In the genomic region with DNA sequence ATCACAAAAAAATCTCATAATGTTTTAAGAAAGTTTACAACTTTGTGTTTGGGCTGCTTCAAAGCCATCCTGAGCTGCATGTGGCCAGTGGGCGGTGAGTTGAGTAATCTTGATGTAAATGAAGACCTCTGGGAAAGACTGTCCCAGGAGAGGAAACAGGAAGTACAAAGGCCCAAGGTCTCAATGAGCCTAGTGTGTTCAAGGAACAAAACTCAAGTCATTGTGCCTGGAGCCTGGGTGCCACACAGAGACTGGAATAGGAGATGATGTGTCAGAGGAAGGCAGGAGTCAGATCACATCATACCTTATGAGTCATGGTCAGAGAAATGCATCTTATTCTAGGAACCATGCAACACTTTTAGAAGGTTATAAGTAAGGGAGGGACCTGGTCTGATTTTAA, we compare ENCODE assay signal across 8 cellular contexts. TPM values are rescaled to one million over a fixed set of nuclear protein-coding genes. Genes with fewer than 3 reads are reported as not detected.
A peak's percentile ranks its signal among the peaks of the same experiment; 100 is the strongest.
DNase-seq lines count a peak whose midpoint lies in the region; ATAC-seq, FAIRE-seq and TF ChIP-seq lines count a peak whose summit lies in the region.

No MANE protein-coding gene starts in this region.

- TF ChIP-seq EP300 in HepG2 (IDR thresholded peaks at IDR 0.05; ENCODE audit: low read depth in 2 of 2, low read length in 2 of 2): no peak
- TF ChIP-seq EP300 in HepG2 (CRISPR knock-in tag; IDR thresholded peaks at IDR 0.05; ENCODE audit: borderline replicate concordance): no peak

- H3K9me3 ChIP-seq in PC-3 (ENCODE audit: low read length) (no peaks in the 10 kb centered on the region), keratinocyte (ENCODE audit: control insufficient read depth, low read depth, low read length) (no peaks in the 10 kb centered on the region), HepG2 (ENCODE audit: low read length) (no peaks in the 10 kb centered on the region), right lobe of liver (no peaks in the 10 kb centered on the region)

- dilution Hi-C loops in keratinocyte (cut with MboI; ENCODE audit: extremely low pct_ligation_motif_present, low sequenced_read_pairs): no loop called here

- in situ Hi-C loops in HepG2 (cut with HindIII; ENCODE audit: extremely low pct_ligation_motif_present, low pct_unique_long_range_greater_than_20kb): no loop called here
- in situ Hi-C loops in G401 (cut with HindIII; ENCODE audit: low sequenced_read_pairs): no loop called here

- intact Hi-C loops in PC-3 (cut with micrococcal nuclease): no loop called here
- intact Hi-C loops in HepG2 (cut with micrococcal nuclease; ENCODE audit: unreplicated experiment): no loop called here
- intact Hi-C loops in right lobe of liver (cut with DNase I): no loop called here

- peak; percentile 98 for FAIRE-seq in keratinocyte (lab: Jason Lieb, UNC)
- no peak for FAIRE-seq in HepG2 (lab: Jason Lieb, UNC)

- H3K9ac ChIP-seq in PC-3 (ENCODE audit: low read length) (no peak overlapping the region), keratinocyte (ENCODE audit: control insufficient read depth, extremely low read depth, insufficient read depth, low read length) (no peak overlapping the region), HepG2 (ENCODE audit: insufficient read depth, low read depth, low read length) (no peak overlapping the region)

- H3K27me3 ChIP-seq in GM23338 (ENCODE audit: insufficient read depth) (no peaks in the 10 kb centered on the region), PC-3 (ENCODE audit: low read length) (no peaks in the 10 kb centered on the region), keratinocyte (ENCODE audit: control insufficient read depth, extremely low read depth, insufficient read depth, low read length) (no peaks in the 10 kb centered on the region), HepG2 (ENCODE audit: control insufficient read depth in 1 of 2, insufficient read depth in 2 of 2, low read length in 2 of 2) (no peaks in the 10 kb centered on the region), right lobe of liver (no peaks in the 10 kb centered on the region)

- H3K4me3 Mint-ChIP-seq in GM23338: no peak overlapping the region

- H3K4me3 ChIP-seq in GM23338: no peak overlapping the region
- H3K4me3 ChIP-seq in PC-3 (ENCODE audit: low read length): no peak overlapping the region
- H3K4me3 ChIP-seq in keratinocyte (ENCODE audit: control insufficient read depth in 2 of 3, extremely low read depth in 1 of 3, insufficient read depth in 2 of 3, low read depth in 1 of 3, low read length in 3 of 3): no peak overlapping the region
- H3K4me3 ChIP-seq in HepG2 (replicated peaks in 1 of 3; ENCODE audit: insufficient read depth in 1 of 3, low read depth in 2 of 3, low read length in 3 of 3): no peak overlapping the region
- H3K4me3 ChIP-seq in right lobe of liver: no peak overlapping the region

- TF ChIP-seq RAD21 in HepG2 (CRISPR knock-in tag; IDR thresholded peaks at IDR 0.05): no peak

- H2AFZ ChIP-seq in GM23338 (no peak overlapping the region), PC-3 (ENCODE audit: low read length) (no peak overlapping the region), keratinocyte (ENCODE audit: control insufficient read depth, low read length) (peak overlapping the region; percentile 43), HepG2 (ENCODE audit: low read length) (no peak overlapping the region)

- H3K4me1 Mint-ChIP-seq in GM23338: peaks cover 11% of the 10 kb centered on the region; the same call in 2 of the 3 replicates

- H3K9me1 ChIP-seq in keratinocyte (ENCODE audit: control insufficient read depth, extremely low read depth, insufficient read depth, low read length): no peaks in the 10 kb centered on the region

- POLR2A ChIA-PET in PC-3 (lab: Charles Lee; ENCODE audit: unreplicated experiment): no interaction called here
- POLR2A ChIA-PET in HepG2 (lab: Yijun Ruan, JAX): no interaction called here

- ATAC-seq in GM23338 (no peak), PC-3 (peak; percentile 51), HepG2 (no peak), right lobe of liver (no peak)

- CTCF ChIA-PET in PC-3 (lab: Charles Lee): no interaction called here
- CTCF ChIA-PET in HepG2 (lab: Yijun Ruan, JAX; ENCODE audit: low intra/inter-chr PET ratio, low total read pairs): no interaction called here

- WGBS in HepG2 (ENCODE audit: low lambda C conversion rate): 36% methylated on average over 1 of the region's 1 CpG
- WGBS in right lobe of liver (ENCODE audit: insufficient coverage, low coverage, low lambda C conversion rate, missing lambda C conversion rate): 100% methylated on average over 1 of the region's 1 CpG

- DNase-seq in ELR (ENCODE audit: low read depth): peak; percentile 94
- peak; percentile 6 for DNase-seq in GM23338 (ENCODE audit: low spot score)
- DNase-seq in PC-3: peak; percentile 73
- peak; percentile 66 for DNase-seq in keratinocyte (ENCODE audit: low read depth, low spot score)
- DNase-seq in HepG2 (ENCODE audit: low spot score): no peak
- DNase-seq in right lobe of liver: no peak
- no peak for DNase-seq in G401 (ENCODE audit: low spot score)
- DNase-seq in NCI-H524 (lab: John Stamatoyannopoulos, UW): no peak

- BruUV-seq in PC-3 (replicated peaks; lab: Mats Ljungman, UMichigan) (no TSS peak), HepG2 (replicated peaks; lab: Mats Ljungman, UMichigan) (no TSS peak)

- no peaks in the 10 kb centered on the region for H3K36me3 ChIP-seq in GM23338 (ENCODE audit: insufficient read depth)
- no peaks in the 10 kb centered on the region for H3K36me3 ChIP-seq in PC-3 (ENCODE audit: low read depth, low read length)
- H3K36me3 ChIP-seq in keratinocyte (ENCODE audit: control insufficient read depth in 2 of 2, extremely low read depth in 1 of 2, insufficient read depth in 2 of 2, low read length in 2 of 2): no peaks in the 10 kb centered on the region
- H3K36me3 ChIP-seq in HepG2 (replicated peaks in 1 of 2; ENCODE audit: control insufficient read depth in 1 of 2, insufficient read depth in 2 of 2, low read length in 2 of 2): no peaks in the 10 kb centered on the region
- H3K36me3 ChIP-seq in right lobe of liver: no peaks in the 10 kb centered on the region

- H3K27ac ChIP-seq in GM23338 (ENCODE audit: low read depth): no peak overlapping the region
- H3K27ac ChIP-seq in PC-3 (ENCODE audit: low read length): peak overlapping the region; percentile 38
- peak overlapping the region; percentile 37 for H3K27ac ChIP-seq in keratinocyte (ENCODE audit: control insufficient read depth, insufficient read depth, low read length)
- no peak overlapping the region for H3K27ac ChIP-seq in HepG2 (ENCODE audit: extremely low read length, insufficient read depth, low read length)
- no peak overlapping the region for H3K27ac ChIP-seq in right lobe of liver

- H3K79me2 ChIP-seq in GM23338 (replicated peaks; ENCODE audit: insufficient read depth) (no peaks in the 10 kb centered on the region), PC-3 (ENCODE audit: low read length) (no peaks in the 10 kb centered on the region), keratinocyte (ENCODE audit: control insufficient read depth, insufficient read depth, low read length) (no peaks in the 10 kb centered on the region), HepG2 (ENCODE audit: insufficient read depth, low read length) (no peaks in the 10 kb centered on the region)

- H3K9me3 Mint-ChIP-seq in GM23338: no peaks in the 10 kb centered on the region; the same call in 2 of the 3 replicates

- H3K36me3 Mint-ChIP-seq in GM23338 (ENCODE audit: low read depth): no peaks in the 10 kb centered on the region; the same call in 2 of the 3 replicates

- H3K9me2 ChIP-seq in GM23338 (ENCODE audit: insufficient read depth) (no peaks in the 10 kb centered on the region), PC-3 (replicated peaks; ENCODE audit: low read length) (no peaks in the 10 kb centered on the region)

- H3K27me3 Mint-ChIP-seq in GM23338 (ENCODE audit: insufficient read depth, low read depth, poor library complexity): no peaks in the 10 kb centered on the region

- H3F3A ChIP-seq in GM23338 (replicated peaks; ENCODE audit: low read depth) (no peaks in the 10 kb centered on the region), PC-3 (ENCODE audit: low read length, unreplicated experiment) (no peaks in the 10 kb centered on the region)

- no peak overlapping the region for H3K27ac Mint-ChIP-seq in GM23338

- H4K20me1 ChIP-seq in GM23338 (replicated peaks; ENCODE audit: insufficient read depth) (no peaks in the 10 kb centered on the region), PC-3 (ENCODE audit: low read length) (no peaks in the 10 kb centered on the region), keratinocyte (ENCODE audit: control insufficient read depth, extremely low read depth, insufficient read depth, low read length) (no peaks in the 10 kb centered on the region), HepG2 (ENCODE audit: insufficient read depth, low read length) (no peaks in the 10 kb centered on the region)

- H3K4me1 ChIP-seq in GM23338 (ENCODE audit: insufficient read depth): no peaks in the 10 kb centered on the region
- peaks cover 9% of the 10 kb centered on the region; the same call in 1 of the 2 replicates for H3K4me1 ChIP-seq in PC-3 (ENCODE audit: insufficient read depth, low read length)
- peaks cover 9% of the 10 kb centered on the region for H3K4me1 ChIP-seq in keratinocyte (ENCODE audit: control insufficient read depth, extremely low read depth, insufficient read depth, low read length)
- no peaks in the 10 kb centered on the region for H3K4me1 ChIP-seq in HepG2 (ENCODE audit: insufficient read depth, low read length)
- no peaks in the 10 kb centered on the region for H3K4me1 ChIP-seq in right lobe of liver

- no peak overlapping the region for H3K4me2 ChIP-seq in GM23338
- no peak overlapping the region for H3K4me2 ChIP-seq in PC-3 (ENCODE audit: low read length)
- no peak overlapping the region for H3K4me2 ChIP-seq in keratinocyte (ENCODE audit: control insufficient read depth, extremely low read depth, insufficient read depth, low read depth, low read length)
- no peak overlapping the region for H3K4me2 ChIP-seq in HepG2 (ENCODE audit: low read depth, low read length)

- TF ChIP-seq CTCF in GM23338 (conservative IDR thresholded peaks at IDR 0.05; ENCODE audit: low read depth in 2 of 2) (no peak), PC-3 (conservative IDR thresholded peaks at IDR 0.05; ENCODE audit: low read depth, low read length) (no peak), keratinocyte (optimal IDR thresholded peaks at IDR 0.05 in 1 of 3, IDR thresholded peaks at IDR 0.05 in 1 of 3, conservative IDR thresholded peaks at IDR 0.05 in 1 of 3; ENCODE audit: extremely low read depth in 1 of 3, insufficient read depth in 2 of 3, low read length in 3 of 3) (no peak), HepG2 (CRISPR knock-in tag; IDR thresholded peaks at IDR 0.05) (no peak), right lobe of liver (IDR thresholded peaks at IDR 0.05) (no peak)

- TF ChIP-seq POLR2A in HepG2 (IDR thresholded peaks at IDR 0.05; ENCODE audit: insufficient read depth in 1 of 2, low read depth in 2 of 2, low read length in 2 of 2): no peak
- no peak for TF ChIP-seq POLR2A in right lobe of liver (IDR thresholded peaks at IDR 0.05)

RNA-seq across cellular contexts. Expression of gene COL19A1, which starts 51.5 kb away (rescaled TPM):
- total RNA-seq in GM23338 (2014; rRNA removed; shearing (Covaris generic)): not detected in 2 replicates
- polyA plus RNA-seq in GM23338 (2016; fragmentation: Nextera tagmentation; extraction: Ambion mirVana): 0.03 TPM in 1 of 2 replicates, not detected in the other
- not detected in 2 replicates for total RNA-seq in PC-3 (2014; rRNA removed)
- polyA plus RNA-seq in keratinocyte: not detected in 3 replicates
- not detected for polyA plus RNA-seq in keratinocyte (2011; ENCODE audit: low read depth)
- not detected in 2 replicates for polyA plus RNA-seq in keratinocyte (2011; cell fraction: cytosol; rRNA removed)
- not detected in 2 replicates for polyA plus RNA-seq in keratinocyte (2011; cell fraction: nucleus; rRNA removed)
- polyA plus RNA-seq in keratinocyte (2012; ENCODE audit: low replicate concordance): not detected in 2 replicates
- 0.03 TPM in 1 of 3 replicates, not detected in the others for polyA minus RNA-seq in keratinocyte
- not detected for polyA minus RNA-seq in keratinocyte (2011; cell fraction: cytosol; rRNA and poly(A)+ RNA removed)
- not detected in 2 replicates for polyA minus RNA-seq in keratinocyte (2011; cell fraction: nucleus; rRNA and poly(A)+ RNA removed)
- total RNA-seq in HepG2 (2016; rRNA removed; fragmentation: Illumina TruSeq; extraction: Trizol): not detected in 2 replicates
- not detected in 2 replicates for total RNA-seq in HepG2 (2016; cell fraction: cytosol; rRNA removed; fragmentation: Illumina TruSeq; extraction: Trizol; ENCODE audit: low read depth)
- total RNA-seq in HepG2 (2016; cell fraction: insoluble cytoplasmic fraction; rRNA removed; fragmentation: Illumina TruSeq; extraction: Trizol): not detected in 2 replicates
- not detected in 2 replicates for total RNA-seq in HepG2 (2016; cell fraction: membrane; rRNA removed; fragmentation: Illumina TruSeq; extraction: Trizol)
- not detected in 2 replicates for total RNA-seq in HepG2 (2016; cell fraction: nucleus; rRNA removed; fragmentation: Illumina TruSeq; extraction: Trizol)
- not detected in 2 replicates for polyA plus RNA-seq in HepG2 (2011; rRNA removed)
- polyA plus RNA-seq in HepG2 (2011; cell fraction: cytosol; rRNA removed): not detected in 2 replicates
- polyA plus RNA-seq in HepG2 (2011; cell fraction: nucleus; rRNA removed): not detected in 2 replicates
- not detected in 2 replicates for polyA plus RNA-seq in HepG2 (2012)
- not detected in 2 replicates for polyA plus RNA-seq in HepG2 (2016; cell fraction: cytosol; fragmentation: Illumina TruSeq; extraction: Trizol; ENCODE audit: low read depth)
- not detected in 2 replicates for polyA plus RNA-seq in HepG2 (2016; cell fraction: insoluble cytoplasmic fraction; fragmentation: Illumina TruSeq; extraction: Trizol; ENCODE audit: low read depth)
- not detected in 2 replicates for polyA plus RNA-seq in HepG2 (2016; cell fraction: membrane; fragmentation: Illumina TruSeq; extraction: Trizol; ENCODE audit: low read depth)
- not detected in 2 replicates for polyA plus RNA-seq in HepG2 (2016; cell fraction: nucleus; fragmentation: Illumina TruSeq; extraction: Trizol; ENCODE audit: insufficient read depth, low read depth)
- polyA minus RNA-seq in HepG2 (2011; rRNA and poly(A)+ RNA removed; ENCODE audit: low replicate concordance): not detected in 2 replicates
- not detected in 2 replicates for polyA minus RNA-seq in HepG2 (2011; cell fraction: cytosol; rRNA and poly(A)+ RNA removed)
- not detected in 2 replicates for polyA minus RNA-seq in HepG2 (2011; cell fraction: nucleus; rRNA and poly(A)+ RNA removed)
- total RNA-seq in right lobe of liver: under 1 TPM in 4 of 6 experiments, not detected in 2; 0.18 to 0.39 (median 0.27) TPM
- not detected in 2 replicates for total RNA-seq in G401 (2014; rRNA removed; shearing (Covaris generic))

Comparison
In these comparisons a context has a peak if more than half of its experiments do, and no peak if none do; other contexts are left out.
1. DNase-seq: peak in ELR (single experiment), GM23338 (single experiment), PC-3 (single experiment) and keratinocyte (single experiment); none in HepG2 (single experiment), right lobe of liver (0 of 3), G401 (single experiment) and NCI-H524 (0 of 2).
2. H3K27ac ChIP-seq: peak in PC-3 (single experiment) and keratinocyte (single experiment); none in GM23338 (single experiment), HepG2 (single experiment) and right lobe of liver (0 of 3).